Comparison of ENCODE assay signal across 1 cellular context in genomic region chr16:29291329-29292271, GRCh38.
A peak's percentile ranks its signal among the peaks of the same experiment; 100 is the strongest.
TF ChIP-seq lines count a peak whose summit lies in the region.

No MANE protein-coding gene starts in this region.

TF ChIP-seq in HepG2, 621 proteins besides CTCF, POLR2A, EP300 and RAD21:
- TF ChIP-seq KDM1A (CRISPR knock-in tag; IDR thresholded peaks at IDR 0.05): 0 out of 2 replicates have a peak, but pooled peaks have one; percentile 54
- TF ChIP-seq ZMYM3 (CRISPR knock-in tag; IDR thresholded peaks at IDR 0.05): peak; percentile 69; the same call in 1 of the 2 replicates
- TF ChIP-seq ZNF687 (CRISPR knock-in tag; IDR thresholded peaks at IDR 0.05): 0 out of 2 replicates have a peak, but pooled peaks have one; percentile 2
- TF ChIP-seq ADNP (CRISPR knock-in tag; IDR thresholded peaks at IDR 0.05): peak; percentile 66; the same call in 1 of the 2 replicates
- TF ChIP-seq ZNF629 (CRISPR knock-in tag; conservative IDR thresholded peaks at IDR 0.05): peak; percentile 93
- TF ChIP-seq ZFP91 (CRISPR knock-in tag; IDR thresholded peaks at IDR 0.05; ENCODE audit: borderline replicate concordance): 0 out of 2 replicates have a peak, but pooled peaks have one; percentile 31
